ENCODE assay signal across 14 cellular contexts in the genomic region with DNA sequence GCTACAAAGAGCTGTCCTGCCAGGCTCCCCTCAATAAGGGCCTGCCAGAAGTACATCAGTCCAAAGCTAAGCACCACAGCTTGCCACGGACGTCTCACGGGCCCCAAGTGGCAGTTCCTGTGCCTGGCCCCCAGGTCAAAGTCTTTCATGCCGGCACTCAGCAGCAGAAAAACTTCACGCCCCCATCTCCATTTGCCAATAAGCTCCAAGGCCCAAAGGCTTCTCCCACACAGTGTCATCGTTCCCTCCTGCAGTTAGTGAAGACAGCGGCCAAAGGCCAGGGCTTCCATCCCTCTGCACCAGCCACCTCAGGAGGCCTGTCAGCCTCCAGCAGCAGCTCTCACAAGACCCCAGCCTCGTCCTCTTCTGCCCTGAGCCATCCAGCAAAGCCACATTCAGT.
"Had no signal": no experiment of that assay in that cellular context is flagged by ENCODE, and none has a peak within 500 bp of the region (broad histone marks: within the 10 kb centered on the region; RNA-seq: fewer than 3 reads in every experiment).

No MANE protein-coding gene starts in this region.

- H3K9me3 ChIP-seq: tibial artery had no signal

- H3K27ac Mint-ChIP-seq: activated B cell treated with CpG ODN at 0.5 μM for 24 hours; activated CD4-positive, alpha-beta T cell treated with anti-CD3 and anti-CD28 coated beads, Interleukin-2, amount 10 ng/mL, durations not matched to agents 7 days and 5 days; activated naive CD8-positive, alpha-beta T cell treated with anti-CD3 and anti-CD28 coated beads for 36 hours had no signal

- DNase-seq: activated B cell treated with CpG ODN at 0.5 μM for 24 hours; activated CD4-positive, alpha-beta T cell treated with anti-CD3 and anti-CD28 coated beads, Interleukin-2, amount 10 ng/mL, durations not matched to agents 7 days and 5 days; activated effector memory CD4-positive, alpha-beta T cell treated with anti-CD3 and anti-CD28 coated beads, Interleukin-2, amount 50 U/mL, for 16 hours; activated naive CD8-positive, alpha-beta T cell treated with anti-CD3 and anti-CD28 coated beads for 36 hours; activated T-cell treated with anti-CD3 and anti-CD28 coated beads for 4 hours; foreskin keratinocyte; head of caudate nucleus; mesendoderm; stimulated activated CD4-positive, alpha-beta T cell treated with anti-CD3 and anti-CD28 coated beads, Interleukin-15, amount 100 ng/mL, for 24 hours; stimulated activated CD4-positive, alpha-beta T cell treated with anti-CD3 and anti-CD28 coated beads, Interleukin-4, amount 100 ng/mL, for 4 hours; T-helper 2 cell; tibial artery had no signal

- FAIRE-seq: islet of Langerhans, TTC549 had no signal

- H3K4me3 ChIP-seq: tibial artery had no signal

- H3K4me1 ChIP-seq: foreskin keratinocyte, tibial artery had no signal

- ATAC-seq: foreskin keratinocyte had no signal

- H3K27me3 ChIP-seq: foreskin keratinocyte, tibial artery had no signal

- H3K4me3 Mint-ChIP-seq: activated B cell treated with CpG ODN at 0.5 μM for 24 hours; activated CD4-positive, alpha-beta T cell treated with anti-CD3 and anti-CD28 coated beads, Interleukin-2, amount 10 ng/mL, durations not matched to agents 7 days and 5 days; activated naive CD8-positive, alpha-beta T cell treated with anti-CD3 and anti-CD28 coated beads for 36 hours had no signal

- H3K27ac ChIP-seq: foreskin keratinocyte, tibial artery had no signal

- H3K27me3 Mint-ChIP-seq: activated B cell treated with CpG ODN at 0.5 μM for 24 hours; activated CD4-positive, alpha-beta T cell treated with anti-CD3 and anti-CD28 coated beads, Interleukin-2, amount 10 ng/mL, durations not matched to agents 7 days and 5 days; activated naive CD8-positive, alpha-beta T cell treated with anti-CD3 and anti-CD28 coated beads for 36 hours had no signal

- H3K4me1 Mint-ChIP-seq: activated B cell treated with CpG ODN at 0.5 μM for 24 hours; activated naive CD8-positive, alpha-beta T cell treated with anti-CD3 and anti-CD28 coated beads for 36 hours had no signal

- H3K9me3 Mint-ChIP-seq: activated B cell treated with CpG ODN at 0.5 μM for 24 hours; activated CD4-positive, alpha-beta T cell treated with anti-CD3 and anti-CD28 coated beads, Interleukin-2, amount 10 ng/mL, durations not matched to agents 7 days and 5 days; activated naive CD8-positive, alpha-beta T cell treated with anti-CD3 and anti-CD28 coated beads for 36 hours had no signal
